Comparison of ENCODE assay signal across 25 cellular contexts in the genomic region with DNA sequence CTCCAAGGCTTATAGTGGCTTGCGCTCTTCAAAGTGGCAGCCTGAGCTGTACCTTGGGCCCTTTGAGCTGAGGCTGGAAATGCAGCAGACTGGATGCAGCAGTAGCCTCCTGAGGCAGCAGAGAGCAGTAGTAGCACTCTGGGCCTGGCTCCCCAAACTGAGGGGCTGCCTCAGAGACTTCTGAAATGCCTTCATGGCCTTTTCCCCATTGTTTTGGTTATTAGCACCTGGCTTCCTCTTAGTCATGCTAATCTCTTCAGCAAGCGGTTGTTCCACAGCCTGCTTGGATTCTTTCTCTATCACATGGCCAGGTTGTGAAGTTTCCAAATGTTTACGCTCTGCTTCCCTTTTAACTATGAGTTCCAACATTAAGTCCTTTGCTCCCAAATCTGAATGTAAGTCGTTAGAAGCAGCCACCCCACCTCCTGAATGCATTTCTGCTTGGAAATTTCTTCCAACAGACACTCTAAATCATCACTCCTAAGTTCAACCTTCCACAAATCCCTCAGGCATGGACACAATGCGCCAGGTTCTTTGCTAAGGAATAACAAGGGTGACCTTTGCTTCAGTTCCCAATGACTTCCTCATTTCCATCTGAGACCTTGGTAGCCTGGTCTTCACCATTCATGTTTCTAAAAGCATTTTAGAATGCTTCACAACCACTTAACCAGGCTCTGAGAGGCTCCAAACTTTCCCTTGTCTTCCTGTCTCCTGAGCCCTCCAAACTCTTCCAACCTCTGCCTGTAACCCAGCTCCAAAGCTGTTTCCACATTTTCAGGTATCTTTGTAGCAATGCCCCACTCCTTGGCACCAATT.
DNase-seq lines count a peak whose midpoint lies in the region; ATAC-seq, FAIRE-seq and TF ChIP-seq lines count a peak whose summit lies in the region.
"Had no signal": no experiment of that assay in that cellular context is flagged by ENCODE, and none has a peak within 500 bp of the region (broad histone marks: within the 10 kb centered on the region; RNA-seq: fewer than 3 reads in every experiment).

No MANE protein-coding gene starts in this region.

- TF ChIP-seq EP300 in HepG2 (IDR thresholded peaks at IDR 0.05; ENCODE audit: low read depth in 2 of 2, low read length in 2 of 2) (no peak), HepG2 (CRISPR knock-in tag; IDR thresholded peaks at IDR 0.05; ENCODE audit: borderline replicate concordance) (no peak)

- peak; percentile 94 for ATAC-seq in HepG2
- no peak for ATAC-seq in right lobe of liver
- ATAC-seq in body of pancreas, result no peak
- no peak for ATAC-seq in GM19351 (IDR thresholded peaks at IDR 0.05; ENCODE audit: unreplicated experiment)
- ATAC-seq: GM12878, left colon had no signal

- WGBS in HepG2 (ENCODE audit: low lambda C conversion rate), result 54% methylated on average over 5 of the region's 5 CpGs
- 69% methylated on average over 4 of the region's 5 CpGs for WGBS in right lobe of liver (ENCODE audit: insufficient coverage, low coverage, low lambda C conversion rate, missing lambda C conversion rate)
- WGBS in iPS DF 6.9 (ENCODE audit: insufficient coverage, insufficient read length), result no CpG with 5 or more reads among the region's 5 CpGs
- 74 to 75% methylated on average over 5 of the region's 5 CpGs for WGBS in body of pancreas, 2 donors

- H3K4me1 ChIP-seq in HepG2 (ENCODE audit: insufficient read depth, low read length) (0 out of 2 replicates have a peak, but pooled peaks cover 4% of the 10 kb centered on the region), right lobe of liver (no peaks in the 10 kb centered on the region), iPS DF 6.9 (ENCODE audit: control insufficient read depth, insufficient read depth, low read length) (peaks cover 8% of the 10 kb centered on the region), body of pancreas (no peaks in the 10 kb centered on the region)
- H3K4me1 ChIP-seq: A549, prostate gland had no signal

- CTCF ChIA-PET in HepG2 (lab: Yijun Ruan, JAX; ENCODE audit: low intra/inter-chr PET ratio, low total read pairs), result no interaction called here

- H3K27me3 ChIP-seq in HepG2 (ENCODE audit: control insufficient read depth in 1 of 2, insufficient read depth in 2 of 2, low read length in 2 of 2) (no peaks in the 10 kb centered on the region), right lobe of liver (no peaks in the 10 kb centered on the region), WERI-Rb-1 (ENCODE audit: insufficient read depth, low read depth, severe bottlenecking) (no peaks in the 10 kb centered on the region), iPS DF 6.9 (ENCODE audit: control insufficient read depth, insufficient read depth, low read length) (no peaks in the 10 kb centered on the region), body of pancreas (no peaks in the 10 kb centered on the region)
- H3K27me3 ChIP-seq: MG63, neutrophil had no signal

- H3K4me2 ChIP-seq in HepG2 (ENCODE audit: low read depth, low read length), result no peak overlapping the region
- H3K4me2 ChIP-seq: A549 had no signal

- intact Hi-C loops in HepG2 (cut with micrococcal nuclease; ENCODE audit: unreplicated experiment) (no loop called here), right lobe of liver (cut with DNase I) (no loop called here), body of pancreas (cut with DNase I) (no loop called here)

- H3K9me3 ChIP-seq in HepG2 (ENCODE audit: low read length) (no peaks in the 10 kb centered on the region), right lobe of liver (no peaks in the 10 kb centered on the region), WERI-Rb-1 (ENCODE audit: severe bottlenecking) (no peaks in the 10 kb centered on the region), iPS DF 6.9 (ENCODE audit: control insufficient read depth, insufficient read depth, low read length) (no peaks in the 10 kb centered on the region), body of pancreas (no peaks in the 10 kb centered on the region)
- H3K9me3 ChIP-seq: A549, neutrophil, prostate gland had no signal

- TF ChIP-seq CTCF in HepG2 (CRISPR knock-in tag; IDR thresholded peaks at IDR 0.05) (peak; percentile 31), right lobe of liver (IDR thresholded peaks at IDR 0.05) (no peak), WERI-Rb-1 (IDR thresholded peaks at IDR 0.05; ENCODE audit: low read depth, low read length) (peak; percentile 22; the same call in 1 of the 2 replicates), foreskin fibroblast (IDR thresholded peaks at IDR 0.05; ENCODE audit: low read depth, low read length) (no peak), body of pancreas (IDR thresholded peaks at IDR 0.05) (no peak)

- POLR2A ChIA-PET in HepG2 (lab: Yijun Ruan, JAX), result no interaction called here

- TF ChIP-seq RAD21 in HepG2 (CRISPR knock-in tag; IDR thresholded peaks at IDR 0.05), result no peak

- DNase-seq in HepG2 (ENCODE audit: low spot score) (no peak), right lobe of liver (no peak), WERI-Rb-1 (no peak), iPS DF 6.9 (ENCODE audit: low read depth, low spot score) (peak; percentile 92), NCI-H345 treated with DMSO at 0.1 percent for 48 hours (lab: John Stamatoyannopoulos, UW; ENCODE audit: unreplicated experiment) (no peak), foreskin fibroblast (no peak), body of pancreas (no peak)
- DNase-seq: activated CD8-positive, alpha-beta memory T cell treated with anti-CD3 and anti-CD28 coated beads for 24 hours; activated T-cell treated with anti-CD3 and anti-CD28 coated beads, Interleukin-2, amount 50 U/mL, for 1 hour; COR-L47; DMS79; effector CD4-positive, alpha-beta T cell; hypothalamus; left colon; MG63; NCI-H1417; NCI-H2081 treated with DMSO at 0.1 percent for 48 hours; NCI-H510A treated with DMSO at 0.1 percent for 48 hours; RPMI8226 had no signal

- no peak overlapping the region for H3K4me3 ChIP-seq in HepG2 (replicated peaks in 1 of 3; ENCODE audit: insufficient read depth in 1 of 3, low read depth in 2 of 3, low read length in 3 of 3)
- no peak overlapping the region for H3K4me3 ChIP-seq in right lobe of liver
- no peak overlapping the region for H3K4me3 ChIP-seq in WERI-Rb-1 (ENCODE audit: low read depth, low read length)
- H3K4me3 ChIP-seq in iPS DF 6.9 (ENCODE audit: low read length), result no peak overlapping the region
- no peak overlapping the region for H3K4me3 ChIP-seq in foreskin fibroblast (ENCODE audit: low read depth in 1 of 2, low read length in 2 of 2)
- H3K4me3 ChIP-seq in body of pancreas, result no peak overlapping the region
- H3K4me3 ChIP-seq: A549, GM12878, MG63, prostate gland had no signal

- H3K9ac ChIP-seq in HepG2 (ENCODE audit: insufficient read depth, low read depth, low read length), result no peak overlapping the region

- no peaks in the 10 kb centered on the region for H3K79me2 ChIP-seq in HepG2 (ENCODE audit: insufficient read depth, low read length)

- H3K36me3 ChIP-seq in HepG2 (replicated peaks in 1 of 2; ENCODE audit: control insufficient read depth in 1 of 2, insufficient read depth in 2 of 2, low read length in 2 of 2) (no peaks in the 10 kb centered on the region), right lobe of liver (no peaks in the 10 kb centered on the region), WERI-Rb-1 (no peaks in the 10 kb centered on the region), iPS DF 6.9 (ENCODE audit: control insufficient read depth, insufficient read depth, low read length) (no peaks in the 10 kb centered on the region), body of pancreas (replicated peaks in 1 of 2; ENCODE audit: insufficient read depth in 1 of 2, low read depth in 2 of 2) (no peaks in the 10 kb centered on the region)
- H3K36me3 ChIP-seq: MG63, neutrophil, prostate gland had no signal

- H3K27ac ChIP-seq in HepG2 (ENCODE audit: extremely low read length, insufficient read depth, low read length) (no peak overlapping the region), right lobe of liver (no peak overlapping the region), WERI-Rb-1 (no peak overlapping the region), iPS DF 6.9 (ENCODE audit: low read length) (peak overlapping the region; percentile 91), body of pancreas (no peak overlapping the region)
- H3K27ac ChIP-seq: A549, neutrophil, prostate gland had no signal

- TF ChIP-seq POLR2A in HepG2 (IDR thresholded peaks at IDR 0.05; ENCODE audit: insufficient read depth in 1 of 2, low read depth in 2 of 2, low read length in 2 of 2), result no peak
- TF ChIP-seq POLR2A in right lobe of liver (IDR thresholded peaks at IDR 0.05), result no peak
- TF ChIP-seq POLR2A in body of pancreas (IDR thresholded peaks at IDR 0.05), result no peak

- no peak overlapping the region for H2AFZ ChIP-seq in HepG2 (ENCODE audit: low read length)

- no peaks in the 10 kb centered on the region for H4K20me1 ChIP-seq in HepG2 (ENCODE audit: insufficient read depth, low read length)

- BruUV-seq in HepG2 (replicated peaks; lab: Mats Ljungman, UMichigan), result no TSS peak

- in situ Hi-C loops in HepG2 (cut with HindIII; ENCODE audit: extremely low pct_ligation_motif_present, low pct_unique_long_range_greater_than_20kb), result no loop called here

- FAIRE-seq in HepG2 (lab: Jason Lieb, UNC), result no peak
- FAIRE-seq: A549, frontal cortex, GM12878 had no signal

TF ChIP-seq in HepG2, 621 proteins besides CTCF, POLR2A, EP300 and RAD21:
- TF ChIP-seq SIN3B (IDR thresholded peaks at IDR 0.05; ENCODE audit: low read length), result no peak
- no peak for TF ChIP-seq ZNF883 (CRISPR knock-in tag; IDR thresholded peaks at IDR 0.05; ENCODE audit: not compliant biosample characterization)
- 0 out of 2 replicates have a peak, but pooled peaks have one; percentile 14 for TF ChIP-seq STAG1 (CRISPR knock-in tag; IDR thresholded peaks at IDR 0.05)
- TF ChIP-seq MEF2D (CRISPR knock-in tag; IDR thresholded peaks at IDR 0.05), result no peak
- TF ChIP-seq CBX2 (IDR thresholded peaks at IDR 0.05; ENCODE audit: low read depth, low read length), result no peak
- no peak for TF ChIP-seq CBX2 (CRISPR knock-in tag; IDR thresholded peaks at IDR 0.05; ENCODE audit: low read depth)

Comparison
In these comparisons a context has a peak if more than half of its experiments do, and no peak if none do; other contexts are left out.
1. CTCF ChIP-seq: peak in HepG2 (single experiment) and WERI-Rb-1 (single experiment); none in right lobe of liver (0 of 4), foreskin fibroblast (single experiment) and body of pancreas (0 of 7).